ENCODE assay signal across 1 cellular context in genomic region chr17:41888332-41888965, GRCh38.
A peak's percentile ranks its signal among the peaks of the same experiment; 100 is the strongest.
TF ChIP-seq lines count a peak whose summit lies in the region.

No MANE protein-coding gene starts in this region.

TF ChIP-seq in HepG2, 621 proteins besides CTCF, POLR2A, EP300 and RAD21 (continued from another document):
- no peak for TF ChIP-seq AKNA (CRISPR knock-in tag; IDR thresholded peaks at IDR 0.05; ENCODE audit: borderline replicate concordance)
- peak; percentile 29; the same call in 1 of the 2 replicates for TF ChIP-seq SALL1 (CRISPR knock-in tag; IDR thresholded peaks at IDR 0.05)
- TF ChIP-seq CEBPB (IDR thresholded peaks at IDR 0.05; ENCODE audit: borderline replicate concordance, low read depth, low read length), result peak; percentile 76; the same call in 1 of the 2 replicates
- no peak for TF ChIP-seq ZNF672 (CRISPR knock-in tag; IDR thresholded peaks at IDR 0.05)
- 0 out of 2 replicates have a peak, but pooled peaks have one; percentile 41 for TF ChIP-seq NFAT5 (CRISPR knock-in tag; IDR thresholded peaks at IDR 0.05)
- peak; percentile 42; the same call in 1 of the 2 replicates for TF ChIP-seq NR2C2 (CRISPR knock-in tag; IDR thresholded peaks at IDR 0.05; ENCODE audit: borderline replicate concordance)
- 0 out of 2 replicates have a peak, but pooled peaks have one; percentile 35 for TF ChIP-seq ZBTB14 (CRISPR knock-in tag; IDR thresholded peaks at IDR 0.05)
- 0 out of 2 replicates have a peak, but pooled peaks have one; percentile 25 for TF ChIP-seq ZNF280D (CRISPR knock-in tag; IDR thresholded peaks at IDR 0.05)
- no peak for TF ChIP-seq NFYC (CRISPR knock-in tag; IDR thresholded peaks at IDR 0.05)
- TF ChIP-seq ZFP91 (CRISPR knock-in tag; IDR thresholded peaks at IDR 0.05; ENCODE audit: borderline replicate concordance), result peak; percentile 82
- TF ChIP-seq ZNF264 (CRISPR knock-in tag; IDR thresholded peaks at IDR 0.05), result 0 out of 2 replicates have a peak, but pooled peaks have one; percentile 17
- peak; percentile 73 for TF ChIP-seq CEBPG (CRISPR knock-in tag; IDR thresholded peaks at IDR 0.05)
